8 cellular contexts compared by ENCODE assay signal in the genomic region with DNA sequence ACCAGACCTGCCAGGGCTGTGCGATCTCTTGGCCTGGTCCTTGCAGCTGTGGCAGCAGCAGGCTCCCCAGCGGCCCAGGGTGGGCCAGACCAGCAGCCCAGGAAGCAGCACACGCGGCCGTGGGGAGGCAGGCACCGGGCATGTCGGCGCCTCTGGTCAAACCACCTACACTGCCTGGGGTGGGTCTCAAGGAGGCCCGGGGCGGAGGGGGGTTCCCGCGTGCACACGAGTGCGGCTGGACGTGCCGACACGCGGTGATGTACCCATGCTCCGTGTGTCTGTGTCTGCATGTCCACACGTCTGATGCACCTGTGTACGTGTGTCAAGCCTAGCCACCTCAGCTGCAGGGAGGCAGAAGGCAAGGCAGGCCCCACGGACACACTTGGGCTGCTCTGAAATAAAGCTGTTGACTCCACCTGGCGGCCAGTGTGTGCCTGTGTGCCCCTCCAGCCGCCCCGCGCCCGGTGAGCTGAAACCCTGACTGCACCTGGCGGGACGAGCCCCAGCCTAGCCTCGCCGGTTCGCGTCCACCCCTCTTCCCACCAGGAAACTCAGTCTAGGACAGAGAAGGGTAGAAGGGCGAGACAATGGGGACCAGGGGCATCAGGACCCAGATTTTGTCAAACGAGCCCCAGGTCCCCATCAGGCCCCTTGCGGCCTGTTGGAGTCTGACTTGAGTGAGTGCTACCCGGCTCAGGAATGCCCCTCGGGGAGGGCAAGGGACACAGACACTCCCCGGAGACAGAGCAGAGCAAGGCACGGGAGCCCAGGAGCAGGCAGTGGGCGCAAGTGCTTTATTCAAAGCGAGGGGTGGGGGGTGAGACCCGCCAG. TPM values are rescaled to one million over a fixed set of nuclear protein-coding genes. Genes with fewer than 3 reads are reported as not detected.
DNase-seq lines count a peak whose midpoint lies in the region; ATAC-seq and TF ChIP-seq lines count a peak whose summit lies in the region.

No MANE protein-coding gene starts in this region.

- no peaks in the 10 kb centered on the region for H3K9me2 ChIP-seq in GM23248 (ENCODE audit: insufficient read depth)

- no peak overlapping the region for H2BK120ac ChIP-seq in mesenchymal stem cell (ENCODE audit: low read depth, low read length)

- H3K4me2 ChIP-seq in GM23248 (ENCODE audit: unreplicated experiment) (no peak overlapping the region), mesenchymal stem cell (ENCODE audit: low read length, poor library complexity, severe bottlenecking) (no peak overlapping the region)

- H3K27ac ChIP-seq in GM23248 (no peak overlapping the region), dorsolateral prefrontal cortex (peak overlapping the region in 58 of 59 donors; percentile 24 to 89 (median 72)), mesenchymal stem cell (ENCODE audit: low read length, poor library complexity, severe bottlenecking) (no peak overlapping the region), temporal lobe (ENCODE audit: low read depth, low read length) (peak overlapping the region; percentile 56)

- DNase-seq in AML-193 (lab: John Stamatoyannopoulos, UW) (peak; percentile 16 to 26), GM23248 (peak; percentile 69), NCI-H345 treated with DMSO at 0.1 percent for 48 hours (lab: John Stamatoyannopoulos, UW; ENCODE audit: unreplicated experiment) (peak; percentile 64), dorsolateral prefrontal cortex (peak in 4 of 10 donors; percentile 59 to 85 (median 69)), mesenchymal stem cell (peak; percentile 65)
- DNase-seq in activated CD4-positive, alpha-beta T cell treated with anti-CD3 and anti-CD28 coated beads, Interleukin-2, amount 10 ng/mL, durations not matched to agents 24 days and 14 days, result peak; percentile 89

- H3K27me3 Mint-ChIP-seq in activated CD4-positive, alpha-beta T cell treated with anti-CD3 and anti-CD28 coated beads, Interleukin-2, amount 10 ng/mL, durations not matched to agents 24 days and 14 days, result no peaks in the 10 kb centered on the region

- H3K79me2 ChIP-seq in GM23248 (ENCODE audit: insufficient read depth), result no peaks in the 10 kb centered on the region

- H4K91ac ChIP-seq in mesenchymal stem cell (ENCODE audit: low read length), result no peak overlapping the region

- no peak overlapping the region for H3K23ac ChIP-seq in mesenchymal stem cell (ENCODE audit: low read length in 2 of 2)

- H3K4ac ChIP-seq in mesenchymal stem cell (ENCODE audit: low read depth in 1 of 2, low read length in 2 of 2), result no peak overlapping the region

- no peak overlapping the region for H3K4me3 ChIP-seq in GM23248
- H3K4me3 ChIP-seq in dorsolateral prefrontal cortex, result no peak overlapping the region
- H3K4me3 ChIP-seq in mesenchymal stem cell (ENCODE audit: insufficient read depth in 1 of 2, low read depth in 1 of 2, low read length in 2 of 2), result no peak overlapping the region

- no peak overlapping the region for H2BK15ac ChIP-seq in mesenchymal stem cell (ENCODE audit: low read depth, poor library complexity, severe bottlenecking)

- H3K27ac Mint-ChIP-seq in activated CD4-positive, alpha-beta T cell treated with anti-CD3 and anti-CD28 coated beads, Interleukin-2, amount 10 ng/mL, durations not matched to agents 24 days and 14 days, result no peak overlapping the region

- H3K9ac ChIP-seq in GM23248, result no peak overlapping the region
- H3K9ac ChIP-seq in mesenchymal stem cell (ENCODE audit: low read length), result no peak overlapping the region

- H2BK12ac ChIP-seq in mesenchymal stem cell (ENCODE audit: low read length in 2 of 2), result no peak overlapping the region

- H3K36me3 Mint-ChIP-seq in activated CD4-positive, alpha-beta T cell treated with anti-CD3 and anti-CD28 coated beads, Interleukin-2, amount 10 ng/mL, durations not matched to agents 24 days and 14 days (ENCODE audit: low read depth), result peaks cover 2% of the 10 kb centered on the region

- no peak overlapping the region for H2BK5ac ChIP-seq in mesenchymal stem cell (ENCODE audit: low read depth, low read length, poor library complexity, severe bottlenecking)

- H3K4me1 ChIP-seq in GM23248 (ENCODE audit: insufficient read depth), result no peaks in the 10 kb centered on the region
- peaks cover 18% of the 10 kb centered on the region for H3K4me1 ChIP-seq in mesenchymal stem cell (ENCODE audit: control insufficient read depth, insufficient read depth, low read depth, low read length)

- 51 to 52% methylated on average over 35 to 43 of the region's 43 CpGs for WGBS in GM23248 (ENCODE audit: low coverage in 1 of 2, low lambda C conversion rate in 2 of 2, missing lambda C conversion rate in 2 of 2), 2 experiments
- WGBS in mesenchymal stem cell, result 57% methylated on average over 43 of the region's 43 CpGs

- no peak overlapping the region for H2AK5ac ChIP-seq in mesenchymal stem cell (ENCODE audit: low read length, severe bottlenecking)

- H3K79me1 ChIP-seq in mesenchymal stem cell (replicated peaks; ENCODE audit: low read length, poor library complexity, severe bottlenecking), result no peaks in the 10 kb centered on the region

- no peak overlapping the region for H3K4me3 Mint-ChIP-seq in activated CD4-positive, alpha-beta T cell treated with anti-CD3 and anti-CD28 coated beads, Interleukin-2, amount 10 ng/mL, durations not matched to agents 24 days and 14 days

- H3K9me3 ChIP-seq in GM23248 (ENCODE audit: low read depth) (no peaks in the 10 kb centered on the region), mesenchymal stem cell (ENCODE audit: control insufficient read depth, low read length) (no peaks in the 10 kb centered on the region)

- no peaks in the 10 kb centered on the region for H3K27me3 ChIP-seq in GM23248 (replicated peaks; ENCODE audit: insufficient read depth)
- H3K27me3 ChIP-seq in dorsolateral prefrontal cortex, result no peaks in the 10 kb centered on the region
- peaks cover 0 to 9% of the 10 kb centered on the region in 2 experiments for H3K27me3 ChIP-seq in mesenchymal stem cell (ENCODE audit: control insufficient read depth in 1 of 2, insufficient read depth in 1 of 2, low read length in 2 of 2)

- peak; percentile 17 to 70 (median 53) for TF ChIP-seq CTCF in dorsolateral prefrontal cortex (IDR thresholded peaks at IDR 0.05 in 54 of 56, conservative IDR thresholded peaks at IDR 0.05 in 2 of 56; ENCODE audit: low read depth in 1 of 56, partially characterized antibody in 56 of 56)

- H3K36me3 ChIP-seq in GM23248 (ENCODE audit: low read depth), result no peaks in the 10 kb centered on the region
- peaks cover 5 to 51% of the 10 kb centered on the region in 2 experiments for H3K36me3 ChIP-seq in mesenchymal stem cell (ENCODE audit: control insufficient read depth in 1 of 2, insufficient read depth in 2 of 2, low read depth in 1 of 2, low read length in 2 of 2)

- ATAC-seq in HG03108 (IDR thresholded peaks at IDR 0.05; ENCODE audit: unreplicated experiment), result no peak

- no peaks in the 10 kb centered on the region for H4K20me1 ChIP-seq in GM23248 (ENCODE audit: insufficient read depth)

- H2AFZ ChIP-seq in GM23248 (no peak overlapping the region), mesenchymal stem cell (ENCODE audit: low read depth, low read length) (no peak overlapping the region)

- H3K9me3 Mint-ChIP-seq in activated CD4-positive, alpha-beta T cell treated with anti-CD3 and anti-CD28 coated beads, Interleukin-2, amount 10 ng/mL, durations not matched to agents 24 days and 14 days, result no peaks in the 10 kb centered on the region

- H3K4me1 Mint-ChIP-seq in activated CD4-positive, alpha-beta T cell treated with anti-CD3 and anti-CD28 coated beads, Interleukin-2, amount 10 ng/mL, durations not matched to agents 24 days and 14 days, result peaks cover 4% of the 10 kb centered on the region

- no peak overlapping the region for H3K18ac ChIP-seq in mesenchymal stem cell (ENCODE audit: low read depth in 1 of 2, low read length in 2 of 2)

- intact Hi-C loops in activated CD4-positive, alpha-beta T cell treated with anti-CD3 and anti-CD28 coated beads, Interleukin-2, amount 10 ng/mL, durations not matched to agents 24 days and 14 days (cut with micrococcal nuclease), result loop anchor here (5.0 kb wide), 1 partner anchor 260 kb away; no protein-coding TSS in a partner anchor
- intact Hi-C loops in dorsolateral prefrontal cortex (cut with DNase I), result no loop called here

- no peak overlapping the region for H4K8ac ChIP-seq in mesenchymal stem cell (ENCODE audit: low read length)

- no peaks in the 10 kb centered on the region for H3F3A ChIP-seq in GM23248 (ENCODE audit: insufficient read depth)

- H3K14ac ChIP-seq in mesenchymal stem cell (ENCODE audit: low read length in 2 of 2), result no peak overlapping the region

- in situ Hi-C loops in GM23248 (cut with MboI), result no loop called here

RNA-seq across cellular contexts. Expression of a gene that starts 11.6 kb away (rescaled TPM):
- 0.76 and 2.5 TPM in 2 replicates for total RNA-seq in GM23248 (2014; rRNA removed; shearing (Covaris generic))
- polyA plus RNA-seq in GM23248 (2016; fragmentation: Nextera tagmentation; extraction: Ambion mirVana), result 0.46 and 0.55 TPM in 2 replicates
- total RNA-seq in activated CD4-positive, alpha-beta T cell treated with anti-CD3 and anti-CD28 coated beads, Interleukin-2, amount 10 ng/mL, durations not matched to agents 24 days and 14 days, result 3.1 and 3.2 TPM in 2 replicates
- total RNA-seq in dorsolateral prefrontal cortex, result 10 to 100 TPM in 118 of 120 experiments, 1 to 10 TPM in 2; 7.8 to 43.6 (median 17.8) TPM
- polyA plus RNA-seq in mesenchymal stem cell (2013, experiment 1 of 2), result 1.1 TPM
- polyA plus RNA-seq in mesenchymal stem cell (2013, experiment 2 of 2), result 1.9 TPM
- total RNA-seq in temporal lobe, result 2.2 TPM

RNA-seq across cellular contexts. Expression of a gene that starts 15.9 kb away (rescaled TPM):
- 58.6 and 68.0 TPM in 2 replicates for total RNA-seq in GM23248 (2014; rRNA removed; shearing (Covaris generic))
- polyA plus RNA-seq in GM23248 (2016; fragmentation: Nextera tagmentation; extraction: Ambion mirVana), result 11.6 and 11.8 TPM in 2 replicates
- total RNA-seq in activated CD4-positive, alpha-beta T cell treated with anti-CD3 and anti-CD28 coated beads, Interleukin-2, amount 10 ng/mL, durations not matched to agents 24 days and 14 days, result 54.1 and 55.7 TPM in 2 replicates
- total RNA-seq in dorsolateral prefrontal cortex (100 to 1,000 TPM in 119 of 120 experiments, 10 to 100 TPM in 1; 92.3 to 273 (median 164) TPM), temporal lobe (74.0 TPM)
- 28.9 TPM for polyA plus RNA-seq in mesenchymal stem cell (2013, experiment 1 of 2)
- 27.2 TPM for polyA plus RNA-seq in mesenchymal stem cell (2013, experiment 2 of 2)

RNA-seq across cellular contexts. Expression of a gene that starts 16.6 kb away (rescaled TPM):
- total RNA-seq in GM23248 (2014; rRNA removed; shearing (Covaris generic)), result 36.2 and 46.5 TPM in 2 replicates
- polyA plus RNA-seq in GM23248 (2016; fragmentation: Nextera tagmentation; extraction: Ambion mirVana), result 28.3 and 30.9 TPM in 2 replicates
- 33.4 and 35.2 TPM in 2 replicates for total RNA-seq in activated CD4-positive, alpha-beta T cell treated with anti-CD3 and anti-CD28 coated beads, Interleukin-2, amount 10 ng/mL, durations not matched to agents 24 days and 14 days
- total RNA-seq in dorsolateral prefrontal cortex (10 to 100 TPM in 118 of 120 experiments, 1 to 10 TPM in 2; 9.1 to 22.8 (median 14.0) TPM), temporal lobe (8.6 TPM)
- 17.7 TPM for polyA plus RNA-seq in mesenchymal stem cell (2013, experiment 1 of 2)
- polyA plus RNA-seq in mesenchymal stem cell (2013, experiment 2 of 2), result 18.3 TPM

RNA-seq across cellular contexts. Expression of a gene that starts 18.2 kb away (rescaled TPM):
- total RNA-seq in GM23248 (2014; rRNA removed; shearing (Covaris generic)), result 49.7 and 51.0 TPM in 2 replicates
- polyA plus RNA-seq in GM23248 (2016; fragmentation: Nextera tagmentation; extraction: Ambion mirVana), result 63.5 and 68.0 TPM in 2 replicates
- 86.9 and 87.3 TPM in 2 replicates for total RNA-seq in activated CD4-positive, alpha-beta T cell treated with anti-CD3 and anti-CD28 coated beads, Interleukin-2, amount 10 ng/mL, durations not matched to agents 24 days and 14 days
- total RNA-seq in dorsolateral prefrontal cortex, result 10 to 100 TPM; 37.3 to 87.4 (median 51.0) TPM
- polyA plus RNA-seq in mesenchymal stem cell (2013, experiment 1 of 2), result 41.4 TPM
- 42.8 TPM for polyA plus RNA-seq in mesenchymal stem cell (2013, experiment 2 of 2)
- total RNA-seq in temporal lobe, result 28.3 TPM

RNA-seq across cellular contexts. Expression of a gene that starts 32.6 kb away (rescaled TPM):
- total RNA-seq in GM23248 (2014; rRNA removed; shearing (Covaris generic)), result 80.1 and 90.0 TPM in 2 replicates
- 70.2 and 72.8 TPM in 2 replicates for polyA plus RNA-seq in GM23248 (2016; fragmentation: Nextera tagmentation; extraction: Ambion mirVana)
- total RNA-seq in activated CD4-positive, alpha-beta T cell treated with anti-CD3 and anti-CD28 coated beads, Interleukin-2, amount 10 ng/mL, durations not matched to agents 24 days and 14 days, result 145 TPM in 2 replicates
- total RNA-seq in dorsolateral prefrontal cortex, result 100 to 1,000 TPM in 109 of 120 experiments, 10 to 100 TPM in 11; 87.2 to 200 (median 130) TPM
- 57.1 TPM for polyA plus RNA-seq in mesenchymal stem cell (2013, experiment 1 of 2)
- polyA plus RNA-seq in mesenchymal stem cell (2013, experiment 2 of 2), result 55.5 TPM
- 38.4 TPM for total RNA-seq in temporal lobe

Comparison
In these comparisons a context has a peak if more than half of its experiments do, and no peak if none do; other contexts are left out.
1. H3K27ac ChIP-seq: peak in dorsolateral prefrontal cortex (58 of 59) and temporal lobe (single experiment); none in GM23248 (single experiment) and mesenchymal stem cell (single experiment).